ENCODE assay signal across 14 cellular contexts in genomic region chr5:174273325-174273724, GRCh38.
A peak's percentile ranks its signal among the peaks of the same experiment; 100 is the strongest.
DNase-seq lines count a peak whose midpoint lies in the region; ATAC-seq and FAIRE-seq lines count a peak whose summit lies in the region.
"Had no signal": no experiment of that assay in that cellular context is flagged by ENCODE, and none has a peak within 500 bp of the region (broad histone marks: within the 10 kb centered on the region; RNA-seq: fewer than 3 reads in every experiment).

No MANE protein-coding gene starts in this region.

- no peak overlapping the region for H3K27ac Mint-ChIP-seq in memory B cell
- H3K27ac Mint-ChIP-seq: T-helper 17 cell had no signal

- DNase-seq in memory B cell (ENCODE audit: low spot score in 2 of 2) (no peak), RCC 7860 (ENCODE audit: low spot score) (no peak), NCI-H1105 (lab: John Stamatoyannopoulos, UW) (no peak), NCI-H446 (lab: John Stamatoyannopoulos, UW) (no peak), NOMO-1 treated with dmso at 0.1 percent for 144 hours (lab: John Stamatoyannopoulos, UW; ENCODE audit: unreplicated experiment) (no peak)
- DNase-seq: CD8-positive, alpha-beta memory T cell; left lung; NCI-H1930; OCI-M1; stimulated activated CD4-positive, alpha-beta T cell treated with anti-CD3 and anti-CD28 coated beads, Interleukin-2, amount 100 ng/mL, for 24 hours; T-helper 17 cell had no signal

- H3K4me1 Mint-ChIP-seq in memory B cell, result no peaks in the 10 kb centered on the region
- H3K4me1 Mint-ChIP-seq: CD8-positive, alpha-beta memory T cell; T-helper 17 cell had no signal

- H3K36me3 Mint-ChIP-seq in memory B cell, result no peaks in the 10 kb centered on the region
- H3K36me3 Mint-ChIP-seq: CD8-positive, alpha-beta memory T cell had no signal

- FAIRE-seq in RCC 7860 (lab: Jason Lieb, UNC), result no peak

- no peak overlapping the region for H3K4me3 Mint-ChIP-seq in memory B cell
- H3K4me3 Mint-ChIP-seq: CD8-positive, alpha-beta memory T cell; T-helper 17 cell had no signal

- H3K27me3 Mint-ChIP-seq in memory B cell, result no peaks in the 10 kb centered on the region

- ATAC-seq in GM18870 (IDR thresholded peaks at IDR 0.05; ENCODE audit: unreplicated experiment), result peak; percentile 96
- peak; percentile 97 for ATAC-seq in GM21529 (IDR thresholded peaks at IDR 0.05; ENCODE audit: unreplicated experiment)
- ATAC-seq in HG03066 (IDR thresholded peaks at IDR 0.05; ENCODE audit: low read depth, unreplicated experiment), result peak; percentile 93
- ATAC-seq in memory B cell (ENCODE audit: low read depth), result peak; percentile 44
- ATAC-seq: left lung, T-helper 17 cell had no signal

- peaks cover 14% of the 10 kb centered on the region for H3K9me3 Mint-ChIP-seq in memory B cell

Comparison
In these comparisons a context has a peak if more than half of its experiments do, and no peak if none do; other contexts are left out.
1. ATAC-seq: peak in every context shown above with its lines; median percentile 97 in GM21529; 96 in GM18870; 93 in HG03066; 44 in memory B cell.